Comparison of ENCODE assay signal across 24 cellular contexts in genomic region chr4:42824278-42824977, GRCh38.
"Had no signal": no experiment of that assay in that cellular context is flagged by ENCODE, and none has a peak within 500 bp of the region (broad histone marks: within the 10 kb centered on the region; RNA-seq: fewer than 3 reads in every experiment).

No MANE protein-coding gene starts in this region.

- H3K36me3 ChIP-seq: Peyer's patch, SJCRH30, WERI-Rb-1 had no signal

- H3K27ac ChIP-seq: Peyer's patch, RWPE1, SJCRH30, WERI-Rb-1 had no signal

- H3K9me3 ChIP-seq: Peyer's patch, SJCRH30, SK-N-SH had no signal

- ATAC-seq: activated CD4-positive, alpha-beta T cell treated with anti-CD3 and anti-CD28 coated beads for 36 hours; activated T-helper 17 cell treated with anti-CD3 and anti-CD28 coated beads, Interleukin-2, amount 50 U/mL, for 72 hours had no signal

- H3K4me3 ChIP-seq: Peyer's patch, SJCRH30 had no signal

- H3K4me1 ChIP-seq: Peyer's patch, SJCRH30 had no signal

- DNase-seq: activated CD4-positive, alpha-beta memory T cell treated with anti-CD3 and anti-CD28 coated beads, Interleukin-2, amount 10 ng/mL, durations not matched to agents 7 days and 5 days; activated CD4-positive, alpha-beta T cell treated with anti-CD3 and anti-CD28 coated beads for 36 hours; activated CD4-positive, alpha-beta T cell treated with anti-CD3 and anti-CD28 coated beads, Interleukin-2, amount 50 U/mL, for 1 hour; activated gamma-delta T cell; activated naive CD4-positive, alpha-beta T cell treated with anti-CD3 and anti-CD28 coated beads for 36 hours; activated T-cell treated with anti-CD3 and anti-CD28 coated beads for 4 hours; activated T-cell treated with anti-CD3 and anti-CD28 coated beads, Interleukin-2, amount 50 U/mL, for 48 hours; Karpas-422; NCI-H1048; NCI-H146; NCI-H187 treated with DMSO at 0.1 percent for 48 hours; NCI-H2081 treated with DMSO at 0.1 percent for 48 hours; NCI-H345; NCI-H510A; NCI-H526 treated with DMSO at 0.1 percent for 48 hours; NCI-H82; Peyer's patch; Right ventricle myocardium superior; SJCRH30; SK-N-SH; T-helper 1 cell; WERI-Rb-1 had no signal

- H3K27me3 ChIP-seq: Peyer's patch, SJCRH30 had no signal
